8 cellular contexts compared by ENCODE assay signal in the genomic region with DNA sequence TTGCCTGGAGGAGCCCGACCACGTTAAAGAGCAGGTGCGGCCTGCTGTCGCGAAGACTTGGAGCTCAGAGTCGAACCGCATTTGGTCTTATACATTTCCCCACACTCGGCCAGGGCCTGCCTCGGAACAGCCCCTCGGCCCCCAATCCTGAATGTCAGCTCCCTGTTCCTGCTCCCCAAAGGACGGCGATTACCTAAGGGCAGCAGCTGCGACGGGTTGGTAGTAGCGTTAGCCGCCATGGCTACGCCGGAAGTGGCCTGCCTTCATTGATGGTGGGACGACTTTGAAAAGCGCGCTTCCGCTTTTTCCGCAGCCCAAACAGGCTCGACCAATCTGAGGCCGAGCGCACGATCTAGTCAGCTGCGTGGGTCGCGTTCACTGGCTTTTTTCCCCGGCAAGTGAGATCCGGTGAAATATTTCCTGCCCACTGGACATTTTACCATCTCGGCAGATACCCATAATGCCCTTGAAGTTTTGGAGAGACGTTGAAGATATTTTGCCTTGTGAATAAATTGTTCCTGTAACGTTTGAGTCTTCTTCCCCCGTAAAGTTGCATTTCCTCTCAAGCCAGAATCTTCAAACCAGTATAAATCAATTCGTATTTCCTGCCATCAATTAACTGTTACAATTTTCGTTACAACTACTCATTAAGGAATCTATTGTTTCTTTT. TPM values are rescaled to one million over a fixed set of nuclear protein-coding genes. Genes with fewer than 3 reads are reported as not detected.
DNase-seq lines count a peak whose midpoint lies in the region; ATAC-seq and TF ChIP-seq lines count a peak whose summit lies in the region.

TSS of gene LSM5 (minus strand) at position 254 of the 670 bp plus-strand sequence. CDS start at position 239, 15 bp downstream.

- peaks cover 19% of the 10 kb centered on the region for H3K36me3 Mint-ChIP-seq in activated T-cell treated with anti-CD3 and anti-CD28 coated beads, Interleukin-2, amount 50 U/mL, for 4 hours (ENCODE audit: insufficient read depth)

- 0% methylated on average over 21 to 36 of the region's 38 CpGs for WGBS in esophagus squamous epithelium, 2 donors

- H3K27me3 Mint-ChIP-seq in activated T-cell treated with anti-CD3 and anti-CD28 coated beads, Interleukin-2, amount 50 U/mL, for 4 hours (ENCODE audit: low read depth), result no peaks in the 10 kb centered on the region

- H3K9me3 ChIP-seq in Panc1 (ENCODE audit: control insufficient read depth, insufficient read depth, low read depth, low read length), result no peaks in the 10 kb centered on the region
- H3K9me3 ChIP-seq in esophagus squamous epithelium, result no peaks in the 10 kb centered on the region

- H3K27me3 ChIP-seq in Panc1 (ENCODE audit: control insufficient read depth, insufficient read depth, low read length), result no peaks in the 10 kb centered on the region
- no peaks in the 10 kb centered on the region for H3K27me3 ChIP-seq in esophagus squamous epithelium

- TF ChIP-seq POLR2A in esophagus squamous epithelium (IDR thresholded peaks at IDR 0.05), result no peak

- intact Hi-C loops in Panc1 (cut with micrococcal nuclease; ENCODE audit: unreplicated experiment) (loop anchor here (10.0 kb wide), 2 partner anchors 75 to 175 kb away; no protein-coding TSS in a partner anchor), esophagus squamous epithelium (cut with DNase I) (no loop called here)

- ATAC-seq in GM21723 (IDR thresholded peaks at IDR 0.05; ENCODE audit: unreplicated experiment), result peak; percentile 89
- peak; percentile 94 for ATAC-seq in Panc1
- ATAC-seq in activated T-cell treated with anti-CD3 and anti-CD28 coated beads, Interleukin-2, amount 50 U/mL, for 4 hours, result peak; percentile 83 to 85

- H3K4me3 ChIP-seq in Panc1 (ENCODE audit: low read depth in 2 of 2, low read length in 2 of 2) (peak within 1 kb of the TSS; percentile 77 to 80), esophagus squamous epithelium (peak within 1 kb of the TSS; percentile 51 to 79 (median 74))

- peak; percentile 97 for DNase-seq in DMS153 treated with DMSO at 0.1 percent for 48 hours (lab: John Stamatoyannopoulos, UW; ENCODE audit: unreplicated experiment)
- peak; percentile 88 for DNase-seq in KG1 (lab: John Stamatoyannopoulos, UW)
- peak; percentile 91 for DNase-seq in Panc1 (ENCODE audit: low read depth, low spot score)
- peak; percentile 81 for DNase-seq in activated T-cell treated with anti-CD3 and anti-CD28 coated beads, Interleukin-2, amount 50 U/mL, for 4 hours
- peak; percentile 55 for DNase-seq in esophagus squamous epithelium (lab: John Stamatoyannopoulos, UW)
- DNase-seq in myocyte (ENCODE audit: low read depth), result peak; percentile 98
- DNase-seq in stimulated activated CD8-positive, alpha-beta memory T cell treated with anti-CD3 and anti-CD28 coated beads, Interleukin-7, amount 100 ng/mL, for 48 hours (ENCODE audit: extremely low read depth in 1 of 2, low read depth in 1 of 2), result peak; percentile 72 to 84

- in situ Hi-C loops in Panc1 (cut with HindIII; ENCODE audit: low pct_unique_long_range_greater_than_20kb, low sequenced_read_pairs), result no loop called here

- H3K4me1 Mint-ChIP-seq in activated T-cell treated with anti-CD3 and anti-CD28 coated beads, Interleukin-2, amount 50 U/mL, for 4 hours (ENCODE audit: low read depth), result peaks cover 26% of the 10 kb centered on the region

- H3K4me1 ChIP-seq in Panc1 (ENCODE audit: control insufficient read depth, insufficient read depth, low read length), result peaks cover 14% of the 10 kb centered on the region; the same call in 1 of the 2 replicates
- peaks cover 5 to 33% (median 6%) of the 10 kb centered on the region in 3 donors for H3K4me1 ChIP-seq in esophagus squamous epithelium

- POLR2A ChIA-PET in Panc1 (lab: Charles Lee), result interaction anchor here (0.6 kb wide), 1 partner anchor 237 kb away, joined by 4 read pairs; no protein-coding TSS in a partner anchor

- H3K9me3 Mint-ChIP-seq in activated T-cell treated with anti-CD3 and anti-CD28 coated beads, Interleukin-2, amount 50 U/mL, for 4 hours, result no peaks in the 10 kb centered on the region

- H3K4me3 Mint-ChIP-seq in activated T-cell treated with anti-CD3 and anti-CD28 coated beads, Interleukin-2, amount 50 U/mL, for 4 hours, result peak within 1 kb of the TSS; percentile 86

- peaks cover 14% of the 10 kb centered on the region for H3K36me3 ChIP-seq in Panc1 (ENCODE audit: control insufficient read depth, insufficient read depth, low read length)
- peaks cover 0 to 33% (median 3%) of the 10 kb centered on the region in 3 donors for H3K36me3 ChIP-seq in esophagus squamous epithelium

- CTCF ChIA-PET in Panc1 (lab: Charles Lee), result no interaction called here

- H3K27ac ChIP-seq in Panc1 (ENCODE audit: low read length), result peak within 1 kb of the TSS; percentile 97
- peak within 1 kb of the TSS; percentile 71 to 90 (median 87) for H3K27ac ChIP-seq in esophagus squamous epithelium

- no TSS peak for BruUV-seq in Panc1 (replicated peaks; lab: Mats Ljungman, UMichigan)

- TF ChIP-seq CTCF in Panc1 (IDR thresholded peaks at IDR 0.05), result no peak
- peak in 1 of 6 experiments; percentile 27 for TF ChIP-seq CTCF in esophagus squamous epithelium (IDR thresholded peaks at IDR 0.05)

RNA-seq across cellular contexts. Expression of gene LSM5, which starts in this region (rescaled TPM):
- total RNA-seq in Panc1 (2021; ENCODE audit: unreplicated experiment) (109 TPM), esophagus squamous epithelium (10 to 100 TPM; 12.4 to 29.9 (median 22.7) TPM), myocyte (26.3 and 27.5 TPM in 2 replicates)
- 67.8 TPM for polyA plus RNA-seq in Panc1 (2012; ENCODE audit: insufficient read length)
- 100 to 1,000 TPM; 118 to 123 (median 120) TPM for total RNA-seq in activated T-cell treated with anti-CD3 and anti-CD28 coated beads, Interleukin-2, amount 50 U/mL, for 4 hours
- 38.5 TPM for polyA plus RNA-seq in myocyte (2012)

Comparison
In these comparisons a context has a peak if more than half of its experiments do, and no peak if none do; other contexts are left out.
1. Peak in every context shown above with its lines: DNase-seq, ATAC-seq, H3K4me3 ChIP-seq and H3K27ac ChIP-seq.